Comparison of ENCODE assay signal across 16 cellular contexts in the genomic region with DNA sequence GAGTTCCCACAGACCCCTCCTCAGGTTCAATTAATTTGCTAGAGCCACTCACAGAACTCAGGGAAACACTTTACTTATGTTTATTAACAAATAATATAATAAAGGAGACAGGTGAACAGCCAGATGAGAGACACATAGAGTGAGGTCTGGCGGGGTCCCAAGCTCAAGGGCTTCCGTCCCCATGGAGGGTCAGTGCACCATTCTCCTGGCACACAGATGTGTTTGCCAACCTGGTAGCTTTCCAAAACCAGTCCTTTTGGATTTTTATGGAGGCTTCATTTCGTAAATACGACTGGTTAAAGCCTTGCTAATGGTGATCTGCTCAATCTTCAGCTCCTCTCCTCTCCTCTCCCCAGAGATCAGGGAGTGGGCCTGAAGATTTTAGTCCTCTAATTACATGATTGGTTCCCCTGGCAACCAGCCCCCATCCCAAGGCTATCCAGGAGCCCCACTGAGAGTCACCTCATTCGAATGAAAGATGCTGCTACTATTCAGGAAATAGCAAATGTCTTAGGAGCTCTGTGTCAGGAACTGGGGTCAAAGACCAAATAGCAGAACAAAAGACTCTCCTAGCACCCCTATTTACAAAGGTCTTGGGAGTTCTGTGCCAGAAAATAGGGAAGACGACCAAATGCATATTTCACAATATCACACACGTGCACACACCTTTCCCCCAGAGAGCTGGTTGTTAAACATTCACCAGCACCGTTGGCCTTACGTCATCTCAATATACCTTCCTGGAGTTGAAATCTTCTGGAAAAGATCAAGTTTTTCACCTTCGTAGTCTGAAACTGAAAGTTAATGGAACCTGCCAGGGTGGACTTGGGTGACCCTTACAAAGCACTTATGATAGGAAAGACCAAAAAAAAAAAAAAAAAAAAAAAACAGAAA. TPM values are rescaled to one million over a fixed set of nuclear protein-coding genes. Genes with fewer than 3 reads are reported as not detected.
DNase-seq lines count a peak whose midpoint lies in the region; ATAC-seq and TF ChIP-seq lines count a peak whose summit lies in the region.
"Had no signal": no experiment of that assay in that cellular context is flagged by ENCODE, and none has a peak within 500 bp of the region (broad histone marks: within the 10 kb centered on the region; RNA-seq: fewer than 3 reads in every experiment).

No MANE protein-coding gene starts in this region.

- CTCF ChIA-PET in Calu3 (lab: Charles Lee) = interaction anchor here (0.5 to 1.1 kb wide), 4 partner anchors 10 to 48 kb away, joined by 4 to 11 read pairs (median 5); no protein-coding TSS in a partner anchor

- ATAC-seq in HG03457 (IDR thresholded peaks at IDR 0.05; ENCODE audit: unreplicated experiment) = no peak
- ATAC-seq: activated naive CD4-positive, alpha-beta T cell treated with anti-CD3 and anti-CD28 coated beads, Interleukin-2, amount 50 U/mL, for 72 hours had no signal

- no peak overlapping the region for H3K4me3 ChIP-seq in neural progenitor cell

- DNase-seq in Calu3 (peak; percentile 54), NCI-H2029 (lab: John Stamatoyannopoulos, UW) (peak; percentile 47), glutamatergic neuron (no peak), neural progenitor cell (ENCODE audit: low spot score) (no peak), T1000 (lab: John Stamatoyannopoulos, UW) (no peak)
- DNase-seq in activated CD4-positive, alpha-beta T cell treated with anti-CD3 and anti-CD28 coated beads, Interleukin-2, amount 50 U/mL, for 48 hours = no peak
- no peak for DNase-seq in activated T-cell treated with anti-CD3 and anti-CD28 coated beads, Interleukin-2, amount 50 U/mL, for 48 hours
- DNase-seq: activated CD4-positive, alpha-beta T cell treated with anti-CD3 and anti-CD28 coated beads, Interleukin-2, amount 50 U/mL, for 1 hour; effector CD4-positive, alpha-beta T cell; Karpas-422; NCI-H1436; NCI-H510A treated with DMSO at 0.1 percent for 48 hours; SK-N-SH had no signal

- H3K27me3 Mint-ChIP-seq in Calu3 (ENCODE audit: unreplicated experiment) = no peaks in the 10 kb centered on the region
- no peaks in the 10 kb centered on the region for H3K27me3 Mint-ChIP-seq in glutamatergic neuron (ENCODE audit: unreplicated experiment)
- no peaks in the 10 kb centered on the region for H3K27me3 Mint-ChIP-seq in neural progenitor cell (ENCODE audit: insufficient read depth, low read depth)

- H3K27ac Mint-ChIP-seq in Calu3 (ENCODE audit: unreplicated experiment) (peak overlapping the region; percentile 63), glutamatergic neuron (ENCODE audit: unreplicated experiment) (no peak overlapping the region), neural progenitor cell (peak overlapping the region; percentile 31)
- H3K27ac Mint-ChIP-seq: activated naive CD4-positive, alpha-beta T cell treated with anti-CD3 and anti-CD28 coated beads, Interleukin-2, amount 50 U/mL, for 72 hours had no signal

- intact Hi-C loops in Calu3 (cut with micrococcal nuclease; ENCODE audit: unreplicated experiment) = no loop called here

- no peaks in the 10 kb centered on the region for H3K79me2 ChIP-seq in neural progenitor cell (ENCODE audit: low read depth)

- H3K9me3 ChIP-seq in neural progenitor cell (ENCODE audit: low read depth) = no peaks in the 10 kb centered on the region
- H3K9me3 ChIP-seq: SK-N-SH had no signal

- TF ChIP-seq CTCF in Calu3 (IDR thresholded peaks at IDR 0.05; ENCODE audit: unreplicated experiment) (no peak), glutamatergic neuron (IDR thresholded peaks at IDR 0.05; ENCODE audit: partially characterized antibody, unreplicated experiment) (no peak), neural progenitor cell (IDR thresholded peaks at IDR 0.05) (no peak)

- no peaks in the 10 kb centered on the region for H4K20me1 ChIP-seq in neural progenitor cell (ENCODE audit: low read depth)

- peaks cover 3% of the 10 kb centered on the region for H3F3A ChIP-seq in neural progenitor cell (ENCODE audit: low read depth)

- H3K4me1 Mint-ChIP-seq in Calu3 (ENCODE audit: low read depth, unreplicated experiment) (peaks cover 17% of the 10 kb centered on the region), glutamatergic neuron (ENCODE audit: low read depth, unreplicated experiment) (peaks cover 5% of the 10 kb centered on the region), neural progenitor cell (peaks cover 19% of the 10 kb centered on the region)
- H3K4me1 Mint-ChIP-seq: nephron had no signal

- peak overlapping the region; percentile 11 for H3K4me3 Mint-ChIP-seq in Calu3 (ENCODE audit: low read depth, unreplicated experiment)
- H3K4me3 Mint-ChIP-seq in glutamatergic neuron (ENCODE audit: unreplicated experiment) = peak overlapping the region; percentile 45
- H3K4me3 Mint-ChIP-seq in neural progenitor cell = no peak overlapping the region
- H3K4me3 Mint-ChIP-seq: nephron had no signal

- no peaks in the 10 kb centered on the region for H3K36me3 ChIP-seq in neural progenitor cell

- H3K27ac ChIP-seq in neural progenitor cell = no peak overlapping the region

- no peak overlapping the region for H2AFZ ChIP-seq in neural progenitor cell (replicated peaks)

- H3K4me2 ChIP-seq in neural progenitor cell = peak overlapping the region; percentile 19
- H3K4me2 ChIP-seq: SK-N-SH had no signal

- H3K27me3 ChIP-seq in neural progenitor cell = no peaks in the 10 kb centered on the region

- H3K4me1 ChIP-seq in neural progenitor cell = peaks cover 9% of the 10 kb centered on the region

- no peak overlapping the region for H3K9ac ChIP-seq in neural progenitor cell
- H3K9ac ChIP-seq: SK-N-SH had no signal

- no TSS peak for BruUV-seq in Calu3 (replicated peaks; lab: Mats Ljungman, UMichigan)

- H3K9me3 Mint-ChIP-seq in Calu3 (ENCODE audit: low read depth, unreplicated experiment) = no peaks in the 10 kb centered on the region
- no peaks in the 10 kb centered on the region for H3K9me3 Mint-ChIP-seq in glutamatergic neuron (ENCODE audit: unreplicated experiment)
- H3K9me3 Mint-ChIP-seq in neural progenitor cell = no peaks in the 10 kb centered on the region
- H3K9me3 Mint-ChIP-seq: activated naive CD4-positive, alpha-beta T cell treated with anti-CD3 and anti-CD28 coated beads, Interleukin-2, amount 50 U/mL, for 72 hours; nephron had no signal

- H3K36me3 Mint-ChIP-seq in Calu3 (ENCODE audit: insufficient read depth, unreplicated experiment) (peaks cover 6% of the 10 kb centered on the region), glutamatergic neuron (ENCODE audit: unreplicated experiment) (no peaks in the 10 kb centered on the region), neural progenitor cell (no peaks in the 10 kb centered on the region)
- H3K36me3 Mint-ChIP-seq: activated naive CD4-positive, alpha-beta T cell treated with anti-CD3 and anti-CD28 coated beads, Interleukin-2, amount 50 U/mL, for 72 hours had no signal

RNA-seq across cellular contexts. Expression of a gene that starts 23.8 kb away (rescaled TPM):
- total RNA-seq in Calu3 (2022) = 268 and 273 TPM in 2 replicates
- 356 TPM for total RNA-seq in glutamatergic neuron (ENCODE audit: unreplicated experiment)
- 275 and 498 TPM in 2 replicates for total RNA-seq in neural progenitor cell (ENCODE audit: low replicate concordance)

Comparison
In these comparisons a context has a peak if more than half of its experiments do, and no peak if none do; other contexts are left out.
1. DNase-seq: peak in Calu3 (single experiment) and NCI-H2029 (single experiment); none in glutamatergic neuron (single experiment), neural progenitor cell (single experiment), activated CD4-positive, alpha-beta T cell treated with anti-CD3 and anti-CD28 coated beads, Interleukin-2, amount 50 U/mL, for 48 hours (0 of 2), T1000 (single experiment) and activated T-cell treated with anti-CD3 and anti-CD28 coated beads, Interleukin-2, amount 50 U/mL, for 48 hours (0 of 2).